In the genomic region with DNA sequence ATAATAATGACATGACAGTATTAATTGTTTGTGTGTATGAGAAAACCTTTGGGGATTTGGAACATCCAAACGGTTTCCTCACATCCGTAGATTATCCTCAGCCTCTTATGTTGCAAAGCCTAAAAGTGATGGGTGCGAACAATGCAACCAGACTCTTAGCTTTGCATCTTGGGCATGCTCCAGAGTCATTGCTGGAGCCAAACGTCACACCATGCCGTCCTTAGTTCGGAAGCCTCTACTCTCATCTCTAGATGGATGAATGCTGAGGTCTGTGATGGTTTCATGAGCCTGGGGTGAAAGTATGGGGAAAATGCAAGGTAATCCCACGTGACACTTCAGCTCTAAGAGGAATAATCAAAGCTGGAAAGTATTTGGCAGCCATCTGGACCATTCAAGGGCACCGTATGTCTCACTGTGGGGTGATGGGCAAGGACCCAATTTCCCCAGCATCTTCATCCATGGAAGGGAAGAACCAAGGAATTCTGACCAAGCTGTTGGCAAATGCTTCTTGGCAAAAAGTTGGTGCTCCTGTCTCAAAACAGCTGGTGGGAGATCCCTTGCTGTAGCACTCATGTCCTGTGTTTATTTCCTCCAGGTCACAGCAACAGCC, we compare ENCODE assay signal across 14 cellular contexts. TPM values are rescaled to one million over a fixed set of nuclear protein-coding genes. Genes with fewer than 3 reads are reported as not detected.
DNase-seq lines count a peak whose midpoint lies in the region; ATAC-seq and TF ChIP-seq lines count a peak whose summit lies in the region.
"Had no signal": no experiment of that assay in that cellular context is flagged by ENCODE, and none has a peak within 500 bp of the region (broad histone marks: within the 10 kb centered on the region; RNA-seq: fewer than 3 reads in every experiment).

No MANE protein-coding gene starts in this region.

- no peaks in the 10 kb centered on the region for H3K9me3 ChIP-seq in upper lobe of right lung
- H3K9me3 ChIP-seq: BLaER1 treated with 17β-estradiol and CSF1 and Interleukin-3, amounts not matched to agents 10 nM and 100 nM; HAP-1 had no signal

- intact Hi-C loops in upper lobe of right lung (cut with DNase I) = loop anchor here (10.0 kb wide), 1 partner anchor 133 kb away; no protein-coding TSS in a partner anchor

- H3K36me3 ChIP-seq in upper lobe of right lung = no peaks in the 10 kb centered on the region
- H3K36me3 ChIP-seq: HAP-1 had no signal

- H3K27ac ChIP-seq in upper lobe of right lung = no peak overlapping the region
- H3K27ac ChIP-seq: BLaER1 treated with 17β-estradiol and CSF1 and Interleukin-3, amounts not matched to agents 10 nM and 100 nM; GM23248 had no signal

- TF ChIP-seq CTCF in upper lobe of right lung (IDR thresholded peaks at IDR 0.05) = no peak

- no peak overlapping the region for H3K4me3 ChIP-seq in upper lobe of right lung
- H3K4me3 ChIP-seq: BLaER1 treated with 17β-estradiol and CSF1 and Interleukin-3, amounts not matched to agents 10 nM and 100 nM; GM12878; GM23248; HAP-1 had no signal

- no peak for ATAC-seq in upper lobe of right lung
- ATAC-seq: CD8-positive, alpha-beta T cell; GM12878 had no signal

- DNase-seq in DMS 273 treated with DMSO at 0.1 percent for 48 hours (lab: John Stamatoyannopoulos, UW) = peak; percentile 59
- peak; percentile 28 for DNase-seq in NCI-H1694 treated with DMSO at 0.1 percent for 48 hours (lab: John Stamatoyannopoulos, UW)
- DNase-seq in NCI-H446 treated with DMSO at 0.1 percent for 48 hours (lab: John Stamatoyannopoulos, UW) = peak; percentile 51
- DNase-seq in cerebellum (ENCODE audit: low spot score) = peak; percentile 43
- no peak for DNase-seq in SK-N-DZ (ENCODE audit: low spot score)
- DNase-seq in upper lobe of right lung = no peak
- DNase-seq in NAMALWA (ENCODE audit: low spot score) = no peak
- DNase-seq: Calu3; CD8-positive, alpha-beta T cell; GM23248 had no signal

- H3K27me3 ChIP-seq in upper lobe of right lung = no peaks in the 10 kb centered on the region

- H3K4me1 ChIP-seq in upper lobe of right lung = no peaks in the 10 kb centered on the region
- H3K4me1 ChIP-seq: HAP-1 had no signal

RNA-seq across cellular contexts. Expression of gene RTL5, which starts 6.2 kb away (rescaled TPM):
- total RNA-seq in cerebellum (5.2 TPM), upper lobe of right lung (9.2 TPM)
- 2.2 and 2.4 TPM in 2 replicates for polyA plus RNA-seq in SK-N-DZ (2014; cell fraction: cytosol; rRNA removed)
- 2.9 and 5.1 TPM in 2 replicates for polyA plus RNA-seq in SK-N-DZ (2014; cell fraction: nucleus; rRNA removed)
- total RNA-seq: HT-29 had no signal

RNA-seq across cellular contexts. Expression of gene PIN4, which starts 43.6 kb away (rescaled TPM):
- total RNA-seq in cerebellum (15.3 TPM), upper lobe of right lung (8.8 TPM)
- 27.3 and 31.5 TPM in 2 replicates for polyA plus RNA-seq in SK-N-DZ (2014; cell fraction: cytosol; rRNA removed)
- polyA plus RNA-seq in SK-N-DZ (2014; cell fraction: nucleus; rRNA removed) = 18.3 and 39.5 TPM in 2 replicates

Comparison
In these comparisons a context has a peak if more than half of its experiments do, and no peak if none do; other contexts are left out.
1. DNase-seq: peak in DMS 273 treated with DMSO at 0.1 percent for 48 hours (single experiment), NCI-H1694 treated with DMSO at 0.1 percent for 48 hours (single experiment), NCI-H446 treated with DMSO at 0.1 percent for 48 hours (single experiment) and cerebellum (single experiment); none in SK-N-DZ (single experiment), upper lobe of right lung (single experiment) and NAMALWA (single experiment).